In genomic region chr11:22244986-22245592, GRCh38 we compare ENCODE assay signal across 8 cellular contexts. TPM values are rescaled to one million over a fixed set of nuclear protein-coding genes. Genes with fewer than 3 reads are reported as not detected.
DNase-seq lines count a peak whose midpoint lies in the region; ATAC-seq and TF ChIP-seq lines count a peak whose summit lies in the region.

No MANE protein-coding gene starts in this region.

- peak; percentile 39 for DNase-seq in COR-L47 (lab: John Stamatoyannopoulos, UW)
- peak; percentile 22 for DNase-seq in NCI-H2196 (lab: John Stamatoyannopoulos, UW; ENCODE audit: unreplicated experiment)
- DNase-seq in activated T-cell treated with anti-CD3 and anti-CD28 coated beads, Interleukin-2, amount 50 U/mL, for 72 hours: peak; percentile 2 to 11
- DNase-seq in cardiac muscle cell (ENCODE audit: low read depth in 1 of 2, low spot score in 1 of 2): peak; percentile 55 to 66
- no peak for DNase-seq in prostate gland (ENCODE audit: low spot score)
- no peak for DNase-seq in activated CD4-positive, CD25-positive, alpha-beta regulatory T cell treated with anti-CD3 and anti-CD28 coated beads, Interleukin-2, amount 50 U/mL, for 72 hours

- H3K9me3 ChIP-seq in cardiac muscle cell (ENCODE audit: low read depth) (no peaks in the 10 kb centered on the region), prostate gland (no peaks in the 10 kb centered on the region)

- H3K36me3 Mint-ChIP-seq in activated T-cell treated with anti-CD3 and anti-CD28 coated beads, Interleukin-2, amount 50 U/mL, for 72 hours (ENCODE audit: insufficient read depth in 2 of 2): no peaks in the 10 kb centered on the region

- H3K9me3 Mint-ChIP-seq in activated T-cell treated with anti-CD3 and anti-CD28 coated beads, Interleukin-2, amount 50 U/mL, for 72 hours: no peaks in the 10 kb centered on the region

- H3K27ac ChIP-seq in cardiac muscle cell: no peak overlapping the region
- no peak overlapping the region for H3K27ac ChIP-seq in prostate gland

- TF ChIP-seq POLR2A in prostate gland (IDR thresholded peaks at IDR 0.05): no peak

- H3K4me3 ChIP-seq in cardiac muscle cell: no peak overlapping the region
- no peak overlapping the region for H3K4me3 ChIP-seq in prostate gland

- TF ChIP-seq CTCF in cardiac muscle cell (IDR thresholded peaks at IDR 0.05; ENCODE audit: low read depth, low read length): peak; percentile 72
- TF ChIP-seq CTCF in prostate gland (IDR thresholded peaks at IDR 0.05): peak in 3 of 4 experiments; percentile 19 to 31 (median 24)

- H3K4me3 Mint-ChIP-seq in activated T-cell treated with anti-CD3 and anti-CD28 coated beads, Interleukin-2, amount 50 U/mL, for 72 hours: no peak overlapping the region

- H3K4me1 Mint-ChIP-seq in activated T-cell treated with anti-CD3 and anti-CD28 coated beads, Interleukin-2, amount 50 U/mL, for 72 hours (ENCODE audit: low read depth): no peaks in the 10 kb centered on the region

- ATAC-seq in GM18870 (IDR thresholded peaks at IDR 0.05; ENCODE audit: unreplicated experiment) (peak; percentile 99), HG03045 (IDR thresholded peaks at IDR 0.05; ENCODE audit: unreplicated experiment) (peak; percentile 67)
- peak; percentile 38 to 58 for ATAC-seq in activated T-cell treated with anti-CD3 and anti-CD28 coated beads, Interleukin-2, amount 50 U/mL, for 72 hours (replicated peaks in 1 of 2)

- peaks cover 5% of the 10 kb centered on the region for H3K27me3 Mint-ChIP-seq in activated T-cell treated with anti-CD3 and anti-CD28 coated beads, Interleukin-2, amount 50 U/mL, for 72 hours (ENCODE audit: low read depth)

- 9% methylated on average over 4 of the region's 4 CpGs for WGBS in prostate gland

- no peaks in the 10 kb centered on the region for H3K4me1 ChIP-seq in cardiac muscle cell (ENCODE audit: low read depth)
- no peaks in the 10 kb centered on the region for H3K4me1 ChIP-seq in prostate gland (replicated peaks)

- intact Hi-C loops in prostate gland (cut with DNase I): no loop called here

- H3K36me3 ChIP-seq in cardiac muscle cell (no peaks in the 10 kb centered on the region), prostate gland (no peaks in the 10 kb centered on the region)

- no peaks in the 10 kb centered on the region for H3K27me3 ChIP-seq in cardiac muscle cell
- no peaks in the 10 kb centered on the region for H3K27me3 ChIP-seq in prostate gland (replicated peaks; ENCODE audit: insufficient read depth)

- H3K27ac Mint-ChIP-seq in activated T-cell treated with anti-CD3 and anti-CD28 coated beads, Interleukin-2, amount 50 U/mL, for 72 hours: no peak overlapping the region

RNA-seq across cellular contexts. Expression of gene ANO5, which starts 52.2 kb away (rescaled TPM):
- total RNA-seq in activated T-cell treated with anti-CD3 and anti-CD28 coated beads, Interleukin-2, amount 50 U/mL, for 72 hours: not detected
- total RNA-seq in cardiac muscle cell (6.2 and 10.9 TPM in 2 replicates), prostate gland (1 to 10 TPM; 6.0 to 7.2 TPM)
- 5.3 and 7.9 TPM in 2 replicates for polyA plus RNA-seq in cardiac muscle cell

Comparison
In these comparisons a context has a peak if more than half of its experiments do, and no peak if none do; other contexts are left out.
1. DNase-seq: peak in COR-L47 (single experiment), NCI-H2196 (single experiment), activated T-cell treated with anti-CD3 and anti-CD28 coated beads, Interleukin-2, amount 50 U/mL, for 72 hours (2 of 2) and cardiac muscle cell (2 of 2); none in prostate gland (single experiment) and activated CD4-positive, CD25-positive, alpha-beta regulatory T cell treated with anti-CD3 and anti-CD28 coated beads, Interleukin-2, amount 50 U/mL, for 72 hours (single experiment).
2. ATAC-seq: peak in every context shown above with its lines; median percentile 99 in GM18870; 67 in HG03045; 48 in activated T-cell treated with anti-CD3 and anti-CD28 coated beads, Interleukin-2, amount 50 U/mL, for 72 hours.